35 cellular contexts compared by ENCODE assay signal in genomic region chr9:17011870-17012269, GRCh38.
"Had no signal": no experiment of that assay in that cellular context is flagged by ENCODE, and none has a peak within 500 bp of the region (broad histone marks: within the 10 kb centered on the region; RNA-seq: fewer than 3 reads in every experiment).

No MANE protein-coding gene starts in this region.

- DNase-seq: Karpas-422, Kasumi-1, KBM-7, KG1, MG63, MM.1S, MV-4-11, NCI-H1048, NCI-H1092, NCI-H1092 treated with DMSO at 0.1 percent for 48 hours, NCI-H1105, NCI-H1105 treated with DMSO at 0.1 percent for 48 hours, NCI-H1417, NCI-H1417 treated with DMSO at 0.1 percent for 48 hours, NCI-H1436, NCI-H1436 treated with DMSO at 0.1 percent for 48 hours, NCI-H146, NCI-H1694, NCI-H1694 treated with DMSO at 0.1 percent for 48 hours, NCI-H187, NCI-H187 treated with DMSO at 0.1 percent for 48 hours, NCI-H1930, NCI-H2029, NCI-H2029 treated with DMSO at 0.1 percent for 48 hours, NCI-H2081, NCI-H2081 treated with DMSO at 0.1 percent for 48 hours, NCI-H2107, NCI-H2171, NCI-H2171 treated with DMSO at 0.1 percent for 48 hours, NCI-H2227 treated with DMSO at 0.1 percent for 48 hours, NCI-H226, NCI-H345, NCI-H446, NCI-H446 treated with DMSO at 0.1 percent for 48 hours had no signal

- H3K9me3 ChIP-seq: MG63 had no signal

- H3K4me3 ChIP-seq: MG63 had no signal

- H3K4me2 ChIP-seq: KMS-11 had no signal

- H3K27ac ChIP-seq: KMS-11 had no signal

- H3K36me3 ChIP-seq: MG63 had no signal

- H3K27me3 ChIP-seq: MG63 had no signal
